ENCODE assay signal across 27 cellular contexts in the genomic region with DNA sequence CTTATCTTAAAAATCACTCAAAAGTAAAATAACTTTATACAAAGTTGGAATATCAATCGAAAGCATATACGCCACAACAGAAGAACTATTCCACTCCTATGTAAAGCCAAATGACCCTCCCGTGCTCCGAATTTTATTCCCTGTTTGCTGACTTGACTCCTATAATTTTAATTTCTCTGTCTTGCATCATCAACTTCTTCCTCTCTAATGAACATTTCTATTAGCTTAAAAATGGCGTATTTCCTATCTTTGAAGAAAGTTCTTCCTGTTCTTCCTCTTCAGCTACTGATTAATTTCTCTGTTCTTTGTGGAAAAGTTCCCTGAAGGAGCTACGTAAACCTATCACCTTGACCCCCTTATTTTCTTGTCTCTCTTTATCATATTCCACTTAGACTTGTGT.
"Had no signal": no experiment of that assay in that cellular context is flagged by ENCODE, and none has a peak within 500 bp of the region (broad histone marks: within the 10 kb centered on the region; RNA-seq: fewer than 3 reads in every experiment).

No MANE protein-coding gene starts in this region.

- FAIRE-seq: urothelium cell line had no signal

- H3K4me3 Mint-ChIP-seq: stimulated activated effector memory CD8-positive, alpha-beta T cell treated with anti-CD3 and anti-CD28 coated beads, Interleukin-12 subunit alpha, Interleukin-12 subunit beta, amount 100 ng/mL, for 72 hours; stimulated activated memory B cell treated with anti-CD40 and anti-IgM and Interleukin-4, amounts not matched to agents 10 μg/mL and 1 μg/mL and 100 μg/mL, for 72 hours; stimulated activated naive B cell treated with anti-CD40 and anti-IgM and Interleukin-4, amounts not matched to agents 10 μg/mL and 1 μg/mL and 100 μg/mL, for 72 hours; stimulated activated naive CD8-positive, alpha-beta T cell treated with anti-CD3 and anti-CD28 coated beads, Interleukin-15, amount 100 ng/mL, for 72 hours; stimulated activated naive CD8-positive, alpha-beta T cell treated with anti-CD3 and anti-CD28 coated beads, Interleukin-15, Interleukin-2, amounts not matched to agents 100 ng/mL and 50 ng/mL, for 24 hours; type B pancreatic cell had no signal

- H3K36me3 Mint-ChIP-seq: stimulated activated effector memory CD8-positive, alpha-beta T cell treated with anti-CD3 and anti-CD28 coated beads, Interleukin-12 subunit alpha, Interleukin-12 subunit beta, amount 100 ng/mL, for 72 hours; stimulated activated memory B cell treated with anti-CD40 and anti-IgM and Interleukin-4, amounts not matched to agents 10 μg/mL and 1 μg/mL and 100 μg/mL, for 72 hours; stimulated activated naive B cell treated with anti-CD40 and anti-IgM and Interleukin-4, amounts not matched to agents 10 μg/mL and 1 μg/mL and 100 μg/mL, for 72 hours; type B pancreatic cell had no signal

- H3K4me1 Mint-ChIP-seq: stimulated activated effector memory CD8-positive, alpha-beta T cell treated with anti-CD3 and anti-CD28 coated beads, Interleukin-12 subunit alpha, Interleukin-12 subunit beta, amount 100 ng/mL, for 72 hours; stimulated activated memory B cell treated with anti-CD40 and anti-IgM and Interleukin-4, amounts not matched to agents 10 μg/mL and 1 μg/mL and 100 μg/mL, for 72 hours; stimulated activated naive B cell treated with anti-CD40 and anti-IgM and Interleukin-4, amounts not matched to agents 10 μg/mL and 1 μg/mL and 100 μg/mL, for 72 hours had no signal

- H3K9me3 Mint-ChIP-seq: stimulated activated memory B cell treated with anti-CD40 and anti-IgM and Interleukin-4, amounts not matched to agents 10 μg/mL and 1 μg/mL and 100 μg/mL, for 72 hours; stimulated activated naive CD8-positive, alpha-beta T cell treated with anti-CD3 and anti-CD28 coated beads, Interleukin-15, Interleukin-2, amounts not matched to agents 100 ng/mL and 50 ng/mL, for 24 hours had no signal

- H3K27ac ChIP-seq: stomach, suprapubic skin, testis, thoracic aorta, thyroid gland, tibial artery, tibial nerve, transverse colon, upper lobe of left lung, upper lobe of right lung, uterus, vagina had no signal

- H3K4me1 ChIP-seq: stomach, suprapubic skin, testis, thyroid gland, tibial artery, transverse colon, upper lobe of left lung, upper lobe of right lung, uterus, vagina had no signal

- H3K36me3 ChIP-seq: stomach, suprapubic skin, thoracic aorta, thyroid gland, tibial artery, tibial nerve, transverse colon, upper lobe of left lung, upper lobe of right lung, uterus, vagina had no signal

- ATAC-seq: stimulated activated effector memory CD8-positive, alpha-beta T cell treated with anti-CD3 and anti-CD28 coated beads, Interleukin-12 subunit alpha, Interleukin-12 subunit beta, amount 100 ng/mL, for 72 hours; stimulated activated memory B cell treated with anti-CD40 and anti-IgM and Interleukin-4, amounts not matched to agents 10 μg/mL and 1 μg/mL and 100 μg/mL, for 72 hours; stimulated activated naive B cell treated with anti-CD40 and anti-IgM and Interleukin-4, amounts not matched to agents 10 μg/mL and 1 μg/mL and 100 μg/mL, for 72 hours; stimulated activated naive CD8-positive, alpha-beta T cell treated with anti-CD3 and anti-CD28 coated beads, Interleukin-15, amount 100 ng/mL, for 72 hours; stimulated activated naive CD8-positive, alpha-beta T cell treated with anti-CD3 and anti-CD28 coated beads, Interleukin-15, Interleukin-2, amounts not matched to agents 100 U/mL and 50 U/mL, for 24 hours; upper lobe of right lung had no signal

- H3K27me3 ChIP-seq: stomach, suprapubic skin, testis, thyroid gland, tibial artery, tibial nerve, transverse colon, upper lobe of left lung, upper lobe of right lung, uterus, vagina had no signal

- H3K4me3 ChIP-seq: stomach, suprapubic skin, testis, thoracic aorta, thyroid gland, tibial artery, tibial nerve, transverse colon, upper lobe of left lung, upper lobe of right lung, uterus, vagina had no signal

- H3K27ac Mint-ChIP-seq: stimulated activated effector memory CD8-positive, alpha-beta T cell treated with anti-CD3 and anti-CD28 coated beads, Interleukin-12 subunit alpha, Interleukin-12 subunit beta, amount 100 ng/mL, for 72 hours; stimulated activated memory B cell treated with anti-CD40 and anti-IgM and Interleukin-4, amounts not matched to agents 10 μg/mL and 1 μg/mL and 100 μg/mL, for 72 hours; stimulated activated naive B cell treated with anti-CD40 and anti-IgM and Interleukin-4, amounts not matched to agents 10 μg/mL and 1 μg/mL and 100 μg/mL, for 72 hours; stimulated activated naive CD8-positive, alpha-beta T cell treated with anti-CD3 and anti-CD28 coated beads, Interleukin-15, amount 100 ng/mL, for 72 hours; stimulated activated naive CD8-positive, alpha-beta T cell treated with anti-CD3 and anti-CD28 coated beads, Interleukin-15, Interleukin-2, amounts not matched to agents 100 ng/mL and 50 ng/mL, for 24 hours; type B pancreatic cell had no signal

- DNase-seq: stimulated activated CD4-positive, alpha-beta T cell treated with anti-CD3 and anti-CD28 coated beads, Interleukin-2, amount 100 ng/mL, for 48 hours; stimulated activated CD4-positive, alpha-beta T cell treated with anti-CD3 and anti-CD28 coated beads, Interleukin-4, amount 100 ng/mL, for 24 hours; stimulated activated CD4-positive, alpha-beta T cell treated with anti-CD3 and anti-CD28 coated beads, Interleukin-4, amount 100 ng/mL, for 4 hours; stimulated activated CD8-positive, alpha-beta memory T cell treated with anti-CD3 and anti-CD28 coated beads, Interleukin-4, amount 100 ng/mL, for 48 hours; stimulated activated naive B cell treated with anti-CD40 and anti-IgM and Interleukin-4, amounts not matched to agents 10 μg/mL and 1 μg/mL and 100 μg/mL, for 72 hours; stimulated activated naive CD4-positive, alpha-beta T cell; stimulated activated naive CD4-positive, alpha-beta T cell treated with Interleukin-2 at 50 U/mL for 16 hours; stimulated activated naive CD8-positive, alpha-beta T cell treated with anti-CD3 and anti-CD28 coated beads, Interleukin-15, amount 100 ng/mL, for 72 hours; stimulated activated naive CD8-positive, alpha-beta T cell treated with anti-CD3 and anti-CD28 coated beads, Interleukin-15, Interleukin-2, amounts not matched to agents 100 U/mL and 50 U/mL, for 24 hours; stomach; substantia nigra; testis; thyroid gland; tibial artery; transverse colon; upper lobe of left lung; upper lobe of right lung; uterus had no signal

- H3K27me3 Mint-ChIP-seq: stimulated activated naive B cell treated with anti-CD40 and anti-IgM and Interleukin-4, amounts not matched to agents 10 μg/mL and 1 μg/mL and 100 μg/mL, for 72 hours; stimulated activated naive CD8-positive, alpha-beta T cell treated with anti-CD3 and anti-CD28 coated beads, Interleukin-15, Interleukin-2, amounts not matched to agents 100 ng/mL and 50 ng/mL, for 24 hours had no signal

- H3K9me3 ChIP-seq: suprapubic skin, testis, thoracic aorta, thyroid gland, tibial artery, tibial nerve, transverse colon, upper lobe of left lung, upper lobe of right lung, uterus, vagina had no signal
